Comparison of ENCODE assay signal across 12 cellular contexts in genomic region chr9:129712595-129713524, GRCh38. TPM values are rescaled to one million over a fixed set of nuclear protein-coding genes. Genes with fewer than 3 reads are reported as not detected.
DNase-seq lines count a peak whose midpoint lies in the region; ATAC-seq, FAIRE-seq and TF ChIP-seq lines count a peak whose summit lies in the region.
"Had no signal": no experiment of that assay in that cellular context is flagged by ENCODE, and none has a peak within 500 bp of the region (broad histone marks: within the 10 kb centered on the region; RNA-seq: fewer than 3 reads in every experiment).

No MANE protein-coding gene starts in this region.

- H4K8ac ChIP-seq in mesenchymal stem cell (ENCODE audit: low read length), result peak overlapping the region; percentile 74

- no peaks in the 10 kb centered on the region for H3K27me3 ChIP-seq in cardiac muscle cell
- peaks cover 0 to 6% of the 10 kb centered on the region in 2 experiments for H3K27me3 ChIP-seq in mesenchymal stem cell (ENCODE audit: control insufficient read depth in 1 of 2, insufficient read depth in 1 of 2, low read length in 2 of 2)

- H3K79me1 ChIP-seq in mesenchymal stem cell (replicated peaks; ENCODE audit: low read length, poor library complexity, severe bottlenecking), result no peaks in the 10 kb centered on the region

- H3K4me2 ChIP-seq in mesenchymal stem cell (ENCODE audit: low read length, poor library complexity, severe bottlenecking), result no peak overlapping the region

- intact Hi-C loops in left ventricle myocardium superior (cut with micrococcal nuclease), result no loop called here
- intact Hi-C loops in Calu3 (cut with micrococcal nuclease; ENCODE audit: unreplicated experiment), result no loop called here

- no peaks in the 10 kb centered on the region for H3K36me3 ChIP-seq in cardiac muscle cell
- H3K36me3 ChIP-seq in mesenchymal stem cell (ENCODE audit: control insufficient read depth in 1 of 2, insufficient read depth in 2 of 2, low read depth in 1 of 2, low read length in 2 of 2), result peaks cover 0 to 3% of the 10 kb centered on the region in 2 experiments

- H2AFZ ChIP-seq in mesenchymal stem cell (ENCODE audit: low read depth, low read length), result no peak overlapping the region

- H3K36me3 Mint-ChIP-seq in brain (no peaks in the 10 kb centered on the region), Calu3 (ENCODE audit: insufficient read depth, unreplicated experiment) (no peaks in the 10 kb centered on the region)
- H3K36me3 Mint-ChIP-seq: CD4-positive, alpha-beta memory T cell had no signal

- H3K4me3 ChIP-seq in cardiac muscle cell (no peak overlapping the region), mesenchymal stem cell (ENCODE audit: insufficient read depth in 1 of 2, low read depth in 1 of 2, low read length in 2 of 2) (peak overlapping the region in 1 of 2 experiments; percentile 48)

- no peak overlapping the region for H3K23ac ChIP-seq in mesenchymal stem cell (ENCODE audit: low read length in 2 of 2)

- FAIRE-seq in urothelium cell line (lab: Jason Lieb, UNC), result no peak

- H2AK5ac ChIP-seq in mesenchymal stem cell (ENCODE audit: low read length, severe bottlenecking), result no peak overlapping the region

- H3K9me3 Mint-ChIP-seq in brain (no peaks in the 10 kb centered on the region), Calu3 (ENCODE audit: low read depth, unreplicated experiment) (no peaks in the 10 kb centered on the region)
- H3K9me3 Mint-ChIP-seq: CD4-positive, alpha-beta memory T cell had no signal

- H3K27ac ChIP-seq in cardiac muscle cell (peak overlapping the region; percentile 64), mesenchymal stem cell (ENCODE audit: low read length, poor library complexity, severe bottlenecking) (no peak overlapping the region)

- H3K4me3 Mint-ChIP-seq in brain (peak overlapping the region; percentile 37 to 58 (median 46)), Calu3 (ENCODE audit: low read depth, unreplicated experiment) (no peak overlapping the region)

- TF ChIP-seq CTCF in cardiac muscle cell (IDR thresholded peaks at IDR 0.05; ENCODE audit: low read depth, low read length) (no peak), brain (conservative IDR thresholded peaks at IDR 0.05) (no peak), Calu3 (IDR thresholded peaks at IDR 0.05; ENCODE audit: unreplicated experiment) (no peak)

- H2BK5ac ChIP-seq in mesenchymal stem cell (ENCODE audit: low read depth, low read length, poor library complexity, severe bottlenecking), result no peak overlapping the region

- H3K27ac Mint-ChIP-seq in brain, result peak overlapping the region; percentile 40 to 93 (median 78)
- no peak overlapping the region for H3K27ac Mint-ChIP-seq in Calu3 (ENCODE audit: unreplicated experiment)

- no peak overlapping the region for H2BK15ac ChIP-seq in mesenchymal stem cell (ENCODE audit: low read depth, poor library complexity, severe bottlenecking)

- peak overlapping the region; percentile 17 to 76 for H3K4ac ChIP-seq in mesenchymal stem cell (ENCODE audit: low read depth in 1 of 2, low read length in 2 of 2)

- H3K27me3 Mint-ChIP-seq in brain (no peaks in the 10 kb centered on the region), Calu3 (ENCODE audit: unreplicated experiment) (peaks cover 7% of the 10 kb centered on the region)

- H3K9me3 ChIP-seq in cardiac muscle cell (ENCODE audit: low read depth) (no peaks in the 10 kb centered on the region), mesenchymal stem cell (ENCODE audit: control insufficient read depth, low read length) (no peaks in the 10 kb centered on the region)

- peak overlapping the region; percentile 71 for H2BK120ac ChIP-seq in mesenchymal stem cell (ENCODE audit: low read depth, low read length)

- CTCF ChIA-PET in Calu3 (lab: Charles Lee), result interaction anchor here (0.6 kb wide), 1 partner anchor 750 kb away, joined by 3 read pairs; no protein-coding TSS in a partner anchor

- BruUV-seq in Calu3 (replicated peaks; lab: Mats Ljungman, UMichigan), result no TSS peak

- H2BK12ac ChIP-seq in mesenchymal stem cell (ENCODE audit: low read length in 2 of 2), result peak overlapping the region; percentile 49 to 90

- no peak for ATAC-seq in left ventricle myocardium superior

- H3K4me1 ChIP-seq in cardiac muscle cell (ENCODE audit: low read depth) (peaks cover 25% of the 10 kb centered on the region), mesenchymal stem cell (ENCODE audit: control insufficient read depth, insufficient read depth, low read depth, low read length) (peaks cover 25% of the 10 kb centered on the region)

- DNase-seq in cardiac muscle cell (ENCODE audit: low read depth in 1 of 2, low spot score in 1 of 2) (peak in 1 of 2 donors; percentile 52), left ventricle myocardium superior (no peak), mesenchymal stem cell (peak; percentile 85), urothelium cell line (ENCODE audit: low spot score) (peak; percentile 53), NCI-H748 treated with DMSO at 0.1 percent for 48 hours (lab: John Stamatoyannopoulos, UW) (no peak), NOMO-1 treated with DMSO at 0.1 percent for 48 hours (lab: John Stamatoyannopoulos, UW; ENCODE audit: unreplicated experiment) (no peak), Calu3 (no peak)
- DNase-seq: CD4-positive, alpha-beta memory T cell; cerebellar nuclear complex; NCI-H2171 treated with DMSO at 0.1 percent for 48 hours had no signal

- WGBS in mesenchymal stem cell, result 63% methylated on average over 33 of the region's 34 CpGs

- H3K9ac ChIP-seq in mesenchymal stem cell (ENCODE audit: low read length), result peak overlapping the region; percentile 92

- H3K14ac ChIP-seq in mesenchymal stem cell (ENCODE audit: low read length in 2 of 2), result peak overlapping the region in 1 of 2 experiments; percentile 63

- peak overlapping the region; percentile 41 to 87 for H3K18ac ChIP-seq in mesenchymal stem cell (ENCODE audit: low read depth in 1 of 2, low read length in 2 of 2)

- peaks cover 32% of the 10 kb centered on the region for H3K4me1 Mint-ChIP-seq in brain
- no peaks in the 10 kb centered on the region for H3K4me1 Mint-ChIP-seq in Calu3 (ENCODE audit: low read depth, unreplicated experiment)

- peak overlapping the region; percentile 95 for H4K91ac ChIP-seq in mesenchymal stem cell (ENCODE audit: low read length)

RNA-seq across cellular contexts. Expression of gene PTGES, which starts 40.0 kb away (rescaled TPM):
- total RNA-seq in cardiac muscle cell (1.4 and 1.9 TPM in 2 replicates), left ventricle myocardium superior (2.4 TPM), Calu3 (2022) (6.3 and 7.4 TPM in 2 replicates)
- polyA plus RNA-seq in cardiac muscle cell (3.0 and 4.6 TPM in 2 replicates), brain (ENCODE audit: insufficient read depth, low read depth, low replicate concordance) (1.8 TPM)
- polyA plus RNA-seq in mesenchymal stem cell (2013, experiment 1 of 2), result 9.1 TPM
- 8.7 TPM for polyA plus RNA-seq in mesenchymal stem cell (2013, experiment 2 of 2)
- total RNA-seq: CD4-positive, alpha-beta memory T cell had no signal
- polyA plus RNA-seq: CD4-positive, alpha-beta memory T cell had no signal

RNA-seq across cellular contexts. Expression of gene PRRX2, which starts 47.4 kb away (rescaled TPM):
- total RNA-seq in cardiac muscle cell (1.6 and 10.2 TPM in 2 replicates), left ventricle myocardium superior (0.20 TPM), Calu3 (2022) (not detected in 2 replicates)
- polyA plus RNA-seq in cardiac muscle cell (3.0 and 9.5 TPM in 2 replicates), brain (ENCODE audit: insufficient read depth, low read depth, low replicate concordance) (0.51 TPM)
- 19.5 TPM for polyA plus RNA-seq in mesenchymal stem cell (2013, experiment 1 of 2)
- 20.1 TPM for polyA plus RNA-seq in mesenchymal stem cell (2013, experiment 2 of 2)
- total RNA-seq: CD4-positive, alpha-beta memory T cell; mononuclear cell had no signal
- polyA plus RNA-seq: CD4-positive, alpha-beta memory T cell had no signal

Comparison
In these comparisons a context has a peak if more than half of its experiments do, and no peak if none do; other contexts are left out.
1. DNase-seq: peak in mesenchymal stem cell (single experiment) and urothelium cell line (single experiment); none in left ventricle myocardium superior (single experiment), NCI-H748 treated with DMSO at 0.1 percent for 48 hours (single experiment), NOMO-1 treated with DMSO at 0.1 percent for 48 hours (single experiment) and Calu3 (single experiment).